In genomic region chr1:159853417-159853816, GRCh38 we compare ENCODE assay signal across 1 cellular context.
TF ChIP-seq lines count a peak whose summit lies in the region.

No MANE protein-coding gene starts in this region.

TF ChIP-seq in H1, 55 proteins besides CTCF, POLR2A, EP300 and RAD21:
- no peak for TF ChIP-seq SIX5 (IDR thresholded peaks at IDR 0.05; ENCODE audit: low read depth, low read length)
